ENCODE assay signal across 13 cellular contexts in the genomic region with DNA sequence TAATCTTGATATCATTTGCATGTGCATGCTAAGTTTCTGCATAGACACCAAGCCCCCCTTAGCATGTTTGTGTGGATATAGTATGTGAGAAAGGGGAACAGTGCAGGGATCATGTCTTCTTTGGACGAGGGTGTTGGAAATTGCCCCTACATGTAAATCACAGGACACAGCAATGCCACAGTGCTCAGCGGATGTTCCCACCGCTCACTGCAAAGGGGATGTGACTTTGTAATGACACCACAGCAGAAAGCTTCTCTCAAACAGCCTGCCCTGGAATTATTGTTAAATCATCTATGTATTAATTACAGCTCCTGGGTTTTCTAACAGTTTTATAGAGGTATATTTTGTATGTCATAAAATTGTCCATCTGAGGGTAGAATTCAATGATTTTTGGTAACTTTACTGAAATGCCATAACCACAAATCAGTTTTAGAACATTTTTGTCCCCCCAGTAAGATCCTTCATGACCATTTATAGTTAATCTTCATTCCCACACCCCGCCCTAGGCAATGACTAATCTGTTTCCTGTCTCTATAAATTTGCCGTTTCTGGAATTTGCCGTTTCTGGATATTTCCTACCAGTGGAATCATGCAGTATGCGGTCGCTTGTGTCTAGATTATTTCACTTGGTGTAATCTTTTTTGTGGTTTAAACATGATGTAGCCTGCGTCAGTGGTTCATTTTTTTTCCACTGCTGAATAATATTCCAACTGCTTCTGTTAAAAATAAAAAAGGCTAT.
DNase-seq lines count a peak whose midpoint lies in the region; ATAC-seq and TF ChIP-seq lines count a peak whose summit lies in the region.
"Had no signal": no experiment of that assay in that cellular context is flagged by ENCODE, and none has a peak within 500 bp of the region (broad histone marks: within the 10 kb centered on the region; RNA-seq: fewer than 3 reads in every experiment).

No MANE protein-coding gene starts in this region.

- no peak overlapping the region for H3K4me3 Mint-ChIP-seq in neural progenitor cell
- H3K4me3 Mint-ChIP-seq: activated naive CD8-positive, alpha-beta T cell treated with anti-CD3 and anti-CD28 coated beads, Interleukin-2, amount 50 U/mL, for 24 hours had no signal

- no peak overlapping the region for H3K4me2 ChIP-seq in neural progenitor cell

- peaks cover 24% of the 10 kb centered on the region for H3K4me1 Mint-ChIP-seq in neural progenitor cell
- H3K4me1 Mint-ChIP-seq: activated naive CD8-positive, alpha-beta T cell treated with anti-CD3 and anti-CD28 coated beads, Interleukin-2, amount 50 U/mL, for 24 hours had no signal

- no peak overlapping the region for H3K9ac ChIP-seq in neural progenitor cell

- no peaks in the 10 kb centered on the region for H3K4me1 ChIP-seq in neural progenitor cell
- H3K4me1 ChIP-seq: upper lobe of right lung had no signal

- ATAC-seq in esophagus mucosa: no peak
- ATAC-seq in HG03095 (IDR thresholded peaks at IDR 0.05; ENCODE audit: unreplicated experiment): no peak
- ATAC-seq: activated naive CD8-positive, alpha-beta T cell treated with anti-CD3 and anti-CD28 coated beads, Interleukin-2, amount 50 U/mL, for 24 hours; sciatic nerve; upper lobe of right lung had no signal

- no peaks in the 10 kb centered on the region for H3K9me3 Mint-ChIP-seq in neural progenitor cell
- H3K9me3 Mint-ChIP-seq: activated naive CD8-positive, alpha-beta T cell treated with anti-CD3 and anti-CD28 coated beads, Interleukin-2, amount 50 U/mL, for 24 hours had no signal

- H3K36me3 Mint-ChIP-seq in neural progenitor cell: peaks cover 2% of the 10 kb centered on the region

- no peaks in the 10 kb centered on the region for H3F3A ChIP-seq in neural progenitor cell (ENCODE audit: low read depth)

- TF ChIP-seq CTCF in AG04450 (IDR thresholded peaks at IDR 0.05; ENCODE audit: low read depth, low read length) (no peak), astrocyte of the cerebellum (IDR thresholded peaks at IDR 0.05; ENCODE audit: low read depth, low read length, missing control alignments) (no peak), kidney epithelial cell (IDR thresholded peaks at IDR 0.05; ENCODE audit: insufficient read depth, low read length, poor library complexity, severe bottlenecking) (no peak), neural progenitor cell (IDR thresholded peaks at IDR 0.05) (no peak)

- peak; percentile 21 for DNase-seq in AG04450 (ENCODE audit: low read depth, low spot score)
- DNase-seq in HS-5 (ENCODE audit: low read depth): peak; percentile 91
- DNase-seq in astrocyte of the cerebellum (ENCODE audit: low read depth): peak; percentile 91
- DNase-seq in kidney epithelial cell (ENCODE audit: low read depth): peak; percentile 32
- no peak for DNase-seq in neural progenitor cell (ENCODE audit: low spot score)
- DNase-seq in NCI-H128 (lab: John Stamatoyannopoulos, UW; ENCODE audit: unreplicated experiment): no peak
- DNase-seq: activated naive CD8-positive, alpha-beta T cell treated with anti-CD3 and anti-CD28 coated beads, Interleukin-2, amount 50 U/mL, for 24 hours; NCI-H2107; upper lobe of right lung had no signal

- H3K27ac Mint-ChIP-seq in neural progenitor cell: no peak overlapping the region
- H3K27ac Mint-ChIP-seq: activated naive CD8-positive, alpha-beta T cell treated with anti-CD3 and anti-CD28 coated beads, Interleukin-2, amount 50 U/mL, for 24 hours had no signal

- H3K27me3 ChIP-seq in AG04450 (ENCODE audit: control insufficient read depth, insufficient read depth, low read length) (no peaks in the 10 kb centered on the region), kidney epithelial cell (ENCODE audit: control insufficient read depth, insufficient read depth, low read length) (no peaks in the 10 kb centered on the region), neural progenitor cell (no peaks in the 10 kb centered on the region)
- H3K27me3 ChIP-seq: upper lobe of right lung had no signal

- no peaks in the 10 kb centered on the region for H4K20me1 ChIP-seq in neural progenitor cell (ENCODE audit: low read depth)

- H2AFZ ChIP-seq in neural progenitor cell (replicated peaks): no peak overlapping the region

- H3K27ac ChIP-seq in AG04450 (ENCODE audit: low read depth, low read length) (peak overlapping the region; percentile 48), neural progenitor cell (no peak overlapping the region)
- H3K27ac ChIP-seq: C4-2B, upper lobe of right lung had no signal

- in situ Hi-C loops in astrocyte of the cerebellum (cut with HindIII; ENCODE audit: low sequenced_read_pairs): no loop called here

- H3K4me3 ChIP-seq in AG04450 (ENCODE audit: low read depth, low read length) (no peak overlapping the region), astrocyte of the cerebellum (ENCODE audit: low read depth, low read length) (no peak overlapping the region), kidney epithelial cell (ENCODE audit: low read depth, low read length) (no peak overlapping the region), neural progenitor cell (no peak overlapping the region)
- H3K4me3 ChIP-seq: upper lobe of right lung had no signal

- CTCF ChIA-PET in AG04450 (lab: Charles Lee): no interaction called here

- H3K36me3 ChIP-seq in kidney epithelial cell (ENCODE audit: control insufficient read depth, insufficient read depth, low read length): no peaks in the 10 kb centered on the region
- no peaks in the 10 kb centered on the region for H3K36me3 ChIP-seq in neural progenitor cell
- H3K36me3 ChIP-seq: upper lobe of right lung had no signal

- POLR2A ChIA-PET in AG04450 (lab: Yijun Ruan, JAX): no interaction called here

- H3K9me3 ChIP-seq in AG04450 (ENCODE audit: control insufficient read depth, insufficient read depth, low read length) (no peaks in the 10 kb centered on the region), neural progenitor cell (ENCODE audit: low read depth) (no peaks in the 10 kb centered on the region)
- H3K9me3 ChIP-seq: upper lobe of right lung had no signal

- no peaks in the 10 kb centered on the region for H3K27me3 Mint-ChIP-seq in neural progenitor cell (ENCODE audit: insufficient read depth, low read depth)
- H3K27me3 Mint-ChIP-seq: activated naive CD8-positive, alpha-beta T cell treated with anti-CD3 and anti-CD28 coated beads, Interleukin-2, amount 50 U/mL, for 24 hours had no signal

- H3K79me2 ChIP-seq in neural progenitor cell (ENCODE audit: low read depth): no peaks in the 10 kb centered on the region

Comparison
In these comparisons a context has a peak if more than half of its experiments do, and no peak if none do; other contexts are left out.
1. DNase-seq: peak in AG04450 (single experiment), HS-5 (single experiment), astrocyte of the cerebellum (single experiment) and kidney epithelial cell (single experiment); none in neural progenitor cell (single experiment) and NCI-H128 (single experiment).